15 cellular contexts compared by ENCODE assay signal in the genomic region with DNA sequence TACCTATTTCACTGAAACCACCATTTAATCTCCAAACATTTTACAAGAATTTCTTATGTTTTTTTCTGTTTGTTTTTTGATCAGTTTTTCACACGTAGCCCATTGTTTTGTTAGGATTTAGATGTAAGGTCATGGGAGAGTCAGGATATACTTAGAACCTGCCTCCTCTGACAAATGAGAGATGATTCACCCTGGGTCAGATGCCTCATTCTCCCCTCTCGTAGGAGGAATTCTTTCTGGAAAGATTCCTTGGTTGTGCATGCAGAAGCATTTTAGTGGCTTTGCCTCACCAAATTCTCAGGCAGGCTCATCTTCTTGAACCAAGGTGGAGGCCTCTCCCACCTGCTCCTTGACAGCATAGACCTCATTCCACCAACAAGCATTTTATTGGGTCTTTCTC.
DNase-seq lines count a peak whose midpoint lies in the region; ATAC-seq and TF ChIP-seq lines count a peak whose summit lies in the region.
"Had no signal": no experiment of that assay in that cellular context is flagged by ENCODE, and none has a peak within 500 bp of the region (broad histone marks: within the 10 kb centered on the region; RNA-seq: fewer than 3 reads in every experiment).

No MANE protein-coding gene starts in this region.

- intact Hi-C loops in A673 (cut with micrococcal nuclease; ENCODE audit: unreplicated experiment) = no loop called here

- H3K27me3 ChIP-seq in adipocyte (replicated peaks; ENCODE audit: control insufficient read depth, insufficient read depth, low read length) (no peaks in the 10 kb centered on the region), skeletal muscle satellite cell (ENCODE audit: control insufficient read depth, insufficient read depth, low read length) (no peaks in the 10 kb centered on the region), A673 (replicated peaks; ENCODE audit: insufficient read depth, low read depth, low read length, poor library complexity) (no peaks in the 10 kb centered on the region)
- H3K27me3 ChIP-seq: neutrophil, suprapubic skin had no signal

- H3K36me3 Mint-ChIP-seq in effector memory CD8-positive, alpha-beta T cell (ENCODE audit: insufficient read depth) = no peaks in the 10 kb centered on the region
- H3K36me3 Mint-ChIP-seq: brain had no signal

- H3K9me3 ChIP-seq in adipocyte (ENCODE audit: control insufficient read depth, low read length) = no peaks in the 10 kb centered on the region
- H3K9me3 ChIP-seq in skeletal muscle satellite cell (replicated peaks; ENCODE audit: low read length) = no peaks in the 10 kb centered on the region
- no peaks in the 10 kb centered on the region for H3K9me3 ChIP-seq in A673 (ENCODE audit: low read depth, low read length, poor library complexity, severe bottlenecking)
- H3K9me3 ChIP-seq: neutrophil had no signal

- H3K4me1 ChIP-seq in adipocyte (ENCODE audit: control insufficient read depth, insufficient read depth, low read length) (peaks cover 8% of the 10 kb centered on the region), skeletal muscle satellite cell (ENCODE audit: control insufficient read depth, insufficient read depth, low read length) (peaks cover 37% of the 10 kb centered on the region), A673 (ENCODE audit: insufficient read depth, low read length, poor library complexity, severe bottlenecking) (no peaks in the 10 kb centered on the region)
- H3K4me1 ChIP-seq: suprapubic skin had no signal

- H3K36me3 ChIP-seq in adipocyte (ENCODE audit: control insufficient read depth, insufficient read depth, low read length, severe bottlenecking) (no peaks in the 10 kb centered on the region), skeletal muscle satellite cell (ENCODE audit: insufficient read depth, low read length) (no peaks in the 10 kb centered on the region), A673 (ENCODE audit: insufficient read depth, low read length, poor library complexity, severe bottlenecking) (no peaks in the 10 kb centered on the region)
- H3K36me3 ChIP-seq: neutrophil, suprapubic skin had no signal

- CTCF ChIA-PET in A673 (lab: Charles Lee) = no interaction called here

- H3K9ac ChIP-seq in adipocyte (ENCODE audit: low read length) (no peak overlapping the region), skeletal muscle satellite cell (ENCODE audit: low read depth, low read length) (peak overlapping the region; percentile 46)

- no peak overlapping the region for H3K27ac ChIP-seq in A673 (ENCODE audit: low read depth, low read length, poor library complexity, severe bottlenecking)
- H3K27ac ChIP-seq: neutrophil, suprapubic skin had no signal

- DNase-seq in HCEC 1CT = peak; percentile 77
- peak; percentile 52 for DNase-seq in adipocyte (ENCODE audit: low read depth)
- DNase-seq in fibroblast of pulmonary artery (ENCODE audit: low read depth) = peak; percentile 78
- no peak for DNase-seq in activated CD4-positive, alpha-beta T cell treated with anti-CD3 and anti-CD28 coated beads for 1 hour
- no peak for DNase-seq in effector memory CD8-positive, alpha-beta T cell
- no peak for DNase-seq in A673 (ENCODE audit: low spot score)
- DNase-seq in NCI-H2171 (lab: John Stamatoyannopoulos, UW) = no peak
- DNase-seq: NCI-H2029 treated with DMSO at 0.1 percent for 48 hours, NCI-H774 had no signal

- no peak for ATAC-seq in effector memory CD8-positive, alpha-beta T cell (replicated peaks)
- ATAC-seq: Right ventricle myocardium inferior had no signal

- no peak overlapping the region for H3K4me3 Mint-ChIP-seq in effector memory CD8-positive, alpha-beta T cell
- H3K4me3 Mint-ChIP-seq: brain had no signal

- no TSS peak for BruUV-seq in A673 (replicated peaks; lab: Mats Ljungman, UMichigan)

- no peak overlapping the region for H3K4me3 ChIP-seq in adipocyte (ENCODE audit: low read length)
- H3K4me3 ChIP-seq in fibroblast of pulmonary artery (replicated peaks; ENCODE audit: low read depth, low read length) = no peak overlapping the region
- H3K4me3 ChIP-seq in skeletal muscle satellite cell (ENCODE audit: low read length) = no peak overlapping the region
- H3K4me3 ChIP-seq in A673 (ENCODE audit: low read depth, low read length, poor library complexity, severe bottlenecking) = no peak overlapping the region
- H3K4me3 ChIP-seq: lung, suprapubic skin had no signal

- no peak overlapping the region for H3K4me2 ChIP-seq in skeletal muscle satellite cell (ENCODE audit: low read length)

- H3K4me1 Mint-ChIP-seq in effector memory CD8-positive, alpha-beta T cell (ENCODE audit: low read depth in 2 of 2) = no peaks in the 10 kb centered on the region

- H3K9me3 Mint-ChIP-seq in effector memory CD8-positive, alpha-beta T cell = peaks cover 0 to 1% of the 10 kb centered on the region in 2 donors

- no peak for TF ChIP-seq CTCF in fibroblast of pulmonary artery (IDR thresholded peaks at IDR 0.05; ENCODE audit: low read length, missing control alignments)
- TF ChIP-seq CTCF in A673 (conservative IDR thresholded peaks at IDR 0.05; ENCODE audit: low read depth, low read length) = no peak

- POLR2A ChIA-PET in A673 (lab: Charles Lee; ENCODE audit: low non-redundant PET) = no interaction called here

- H3K27me3 Mint-ChIP-seq in effector memory CD8-positive, alpha-beta T cell = no peaks in the 10 kb centered on the region
- H3K27me3 Mint-ChIP-seq: brain had no signal

- no peak overlapping the region for H3K27ac Mint-ChIP-seq in effector memory CD8-positive, alpha-beta T cell
- H3K27ac Mint-ChIP-seq: brain had no signal

Comparison
In these comparisons a context has a peak if more than half of its experiments do, and no peak if none do; other contexts are left out.
1. DNase-seq: peak in HCEC 1CT (single experiment), adipocyte (single experiment) and fibroblast of pulmonary artery (single experiment); none in activated CD4-positive, alpha-beta T cell treated with anti-CD3 and anti-CD28 coated beads for 1 hour (single experiment), effector memory CD8-positive, alpha-beta T cell (0 of 3), A673 (single experiment) and NCI-H2171 (single experiment).